1 cellular context compared by ENCODE assay signal in the genomic region with DNA sequence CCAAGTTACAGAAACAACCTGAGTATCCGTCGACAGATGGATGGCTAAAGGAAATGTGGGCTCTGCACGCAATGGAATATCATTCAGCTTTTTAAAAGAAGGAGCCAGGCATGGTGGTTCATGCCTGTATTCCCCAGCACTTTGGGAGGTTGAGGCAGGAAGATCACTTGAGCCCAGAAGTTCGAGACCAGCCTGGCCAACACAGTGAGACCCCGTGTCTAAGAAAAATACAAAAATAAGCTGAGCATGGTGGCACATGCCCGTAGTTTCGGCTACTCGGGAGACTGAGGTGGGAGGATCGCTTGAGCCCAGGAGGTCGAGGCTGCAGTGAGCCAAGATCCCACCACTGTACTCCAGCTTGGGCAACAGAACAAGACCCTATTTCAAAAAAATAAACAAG.
TF ChIP-seq lines count a peak whose summit lies in the region.

No MANE protein-coding gene starts in this region.

TF ChIP-seq in GM23338, 12 proteins besides CTCF, POLR2A, EP300 and RAD21 (continued from another document):
- TF ChIP-seq, protein P1, sequence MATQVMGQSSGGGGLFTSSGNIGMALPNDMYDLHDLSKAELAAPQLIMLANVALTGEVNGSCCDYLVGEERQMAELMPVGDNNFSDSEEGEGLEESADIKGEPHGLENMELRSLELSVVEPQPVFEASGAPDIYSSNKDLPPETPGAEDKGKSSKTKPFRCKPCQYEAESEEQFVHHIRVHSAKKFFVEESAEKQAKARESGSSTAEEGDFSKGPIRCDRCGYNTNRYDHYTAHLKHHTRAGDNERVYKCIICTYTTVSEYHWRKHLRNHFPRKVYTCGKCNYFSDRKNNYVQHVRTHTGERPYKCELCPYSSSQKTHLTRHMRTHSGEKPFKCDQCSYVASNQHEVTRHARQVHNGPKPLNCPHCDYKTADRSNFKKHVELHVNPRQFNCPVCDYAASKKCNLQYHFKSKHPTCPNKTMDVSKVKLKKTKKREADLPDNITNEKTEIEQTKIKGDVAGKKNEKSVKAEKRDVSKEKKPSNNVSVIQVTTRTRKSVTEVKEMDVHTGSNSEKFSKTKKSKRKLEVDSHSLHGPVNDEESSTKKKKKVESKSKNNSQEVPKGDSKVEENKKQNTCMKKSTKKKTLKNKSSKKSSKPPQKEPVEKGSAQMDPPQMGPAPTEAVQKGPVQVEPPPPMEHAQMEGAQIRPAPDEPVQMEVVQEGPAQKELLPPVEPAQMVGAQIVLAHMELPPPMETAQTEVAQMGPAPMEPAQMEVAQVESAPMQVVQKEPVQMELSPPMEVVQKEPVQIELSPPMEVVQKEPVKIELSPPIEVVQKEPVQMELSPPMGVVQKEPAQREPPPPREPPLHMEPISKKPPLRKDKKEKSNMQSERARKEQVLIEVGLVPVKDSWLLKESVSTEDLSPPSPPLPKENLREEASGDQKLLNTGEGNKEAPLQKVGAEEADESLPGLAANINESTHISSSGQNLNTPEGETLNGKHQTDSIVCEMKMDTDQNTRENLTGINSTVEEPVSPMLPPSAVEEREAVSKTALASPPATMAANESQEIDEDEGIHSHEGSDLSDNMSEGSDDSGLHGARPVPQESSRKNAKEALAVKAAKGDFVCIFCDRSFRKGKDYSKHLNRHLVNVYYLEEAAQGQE (IDR thresholded peaks at IDR 0.05; ENCODE audit: unreplicated experiment) = no peak
- TF ChIP-seq CREB1 (CRISPR knock-in tag; IDR thresholded peaks at IDR 0.05; ENCODE audit: low read depth) (no peak), POLR2AphosphoS5 (IDR thresholded peaks at IDR 0.05; ENCODE audit: low read depth) (no peak), EZH2phosphoT487 (IDR thresholded peaks at IDR 0.05; ENCODE audit: unreplicated experiment) (no peak), ZNF114 (CRISPR knock-in tag; IDR thresholded peaks at IDR 0.05) (no peak), NANOG (IDR thresholded peaks at IDR 0.05; ENCODE audit: borderline replicate concordance) (no peak), EZH2 (IDR thresholded peaks at IDR 0.05; ENCODE audit: low read depth, unreplicated experiment) (no peak), STAT1 (IDR thresholded peaks at IDR 0.05; ENCODE audit: unreplicated experiment) (no peak)
- TF ChIP-seq, protein P2, sequence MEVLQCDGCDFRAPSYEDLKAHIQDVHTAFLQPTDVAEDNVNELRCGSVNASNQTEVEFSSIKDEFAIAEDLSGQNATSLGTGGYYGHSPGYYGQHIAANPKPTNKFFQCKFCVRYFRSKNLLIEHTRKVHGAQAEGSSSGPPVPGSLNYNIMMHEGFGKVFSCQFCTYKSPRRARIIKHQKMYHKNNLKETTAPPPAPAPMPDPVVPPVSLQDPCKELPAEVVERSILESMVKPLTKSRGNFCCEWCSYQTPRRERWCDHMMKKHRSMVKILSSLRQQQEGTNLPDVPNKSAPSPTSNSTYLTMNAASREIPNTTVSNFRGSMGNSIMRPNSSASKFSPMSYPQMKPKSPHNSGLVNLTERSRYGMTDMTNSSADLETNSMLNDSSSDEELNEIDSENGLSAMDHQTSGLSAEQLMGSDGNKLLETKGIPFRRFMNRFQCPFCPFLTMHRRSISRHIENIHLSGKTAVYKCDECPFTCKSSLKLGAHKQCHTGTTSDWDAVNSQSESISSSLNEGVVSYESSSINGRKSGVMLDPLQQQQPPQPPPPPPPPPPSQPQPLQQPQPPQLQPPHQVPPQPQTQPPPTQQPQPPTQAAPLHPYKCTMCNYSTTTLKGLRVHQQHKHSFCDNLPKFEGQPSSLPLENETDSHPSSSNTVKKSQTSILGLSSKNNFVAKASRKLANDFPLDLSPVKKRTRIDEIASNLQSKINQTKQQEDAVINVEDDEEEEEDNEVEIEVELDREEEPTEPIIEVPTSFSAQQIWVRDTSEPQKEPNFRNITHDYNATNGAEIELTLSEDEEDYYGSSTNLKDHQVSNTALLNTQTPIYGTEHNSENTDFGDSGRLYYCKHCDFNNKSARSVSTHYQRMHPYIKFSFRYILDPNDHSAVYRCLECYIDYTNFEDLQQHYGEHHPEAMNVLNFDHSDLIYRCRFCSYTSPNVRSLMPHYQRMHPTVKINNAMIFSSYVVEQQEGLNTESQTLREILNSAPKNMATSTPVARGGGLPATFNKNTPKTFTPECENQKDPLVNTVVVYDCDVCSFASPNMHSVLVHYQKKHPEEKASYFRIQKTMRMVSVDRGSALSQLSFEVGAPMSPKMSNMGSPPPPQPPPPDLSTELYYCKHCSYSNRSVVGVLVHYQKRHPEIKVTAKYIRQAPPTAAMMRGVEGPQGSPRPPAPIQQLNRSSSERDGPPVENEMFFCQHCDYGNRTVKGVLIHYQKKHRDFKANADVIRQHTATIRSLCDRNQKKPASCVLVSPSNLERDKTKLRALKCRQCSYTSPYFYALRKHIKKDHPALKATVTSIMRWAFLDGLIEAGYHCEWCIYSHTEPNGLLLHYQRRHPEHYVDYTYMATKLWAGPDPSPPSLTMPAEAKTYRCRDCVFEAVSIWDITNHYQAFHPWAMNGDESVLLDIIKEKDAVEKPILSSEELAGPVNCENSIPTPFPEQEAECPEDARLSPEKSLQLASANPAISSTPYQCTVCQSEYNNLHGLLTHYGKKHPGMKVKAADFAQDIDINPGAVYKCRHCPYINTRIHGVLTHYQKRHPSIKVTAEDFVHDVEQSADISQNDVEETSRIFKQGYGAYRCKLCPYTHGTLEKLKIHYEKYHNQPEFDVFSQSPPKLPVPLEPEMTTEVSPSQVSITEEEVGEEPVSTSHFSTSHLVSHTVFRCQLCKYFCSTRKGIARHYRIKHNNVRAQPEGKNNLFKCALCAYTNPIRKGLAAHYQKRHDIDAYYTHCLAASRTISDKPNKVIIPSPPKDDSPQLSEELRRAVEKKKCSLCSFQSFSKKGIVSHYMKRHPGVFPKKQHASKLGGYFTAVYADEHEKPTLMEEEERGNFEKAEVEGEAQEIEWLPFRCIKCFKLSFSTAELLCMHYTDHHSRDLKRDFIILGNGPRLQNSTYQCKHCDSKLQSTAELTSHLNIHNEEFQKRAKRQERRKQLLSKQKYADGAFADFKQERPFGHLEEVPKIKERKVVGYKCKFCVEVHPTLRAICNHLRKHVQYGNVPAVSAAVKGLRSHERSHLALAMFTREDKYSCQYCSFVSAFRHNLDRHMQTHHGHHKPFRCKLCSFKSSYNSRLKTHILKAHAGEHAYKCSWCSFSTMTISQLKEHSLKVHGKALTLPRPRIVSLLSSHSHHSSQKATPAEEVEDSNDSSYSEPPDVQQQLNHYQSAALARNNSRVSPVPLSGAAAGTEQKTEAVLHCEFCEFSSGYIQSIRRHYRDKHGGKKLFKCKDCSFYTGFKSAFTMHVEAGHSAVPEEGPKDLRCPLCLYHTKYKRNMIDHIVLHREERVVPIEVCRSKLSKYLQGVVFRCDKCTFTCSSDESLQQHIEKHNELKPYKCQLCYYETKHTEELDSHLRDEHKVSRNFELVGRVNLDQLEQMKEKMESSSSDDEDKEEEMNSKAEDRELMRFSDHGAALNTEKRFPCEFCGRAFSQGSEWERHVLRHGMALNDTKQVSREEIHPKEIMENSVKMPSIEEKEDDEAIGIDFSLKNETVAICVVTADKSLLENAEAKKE (CRISPR knock-in tag; IDR thresholded peaks at IDR 0.05) = no peak
- TF ChIP-seq, protein P3, sequence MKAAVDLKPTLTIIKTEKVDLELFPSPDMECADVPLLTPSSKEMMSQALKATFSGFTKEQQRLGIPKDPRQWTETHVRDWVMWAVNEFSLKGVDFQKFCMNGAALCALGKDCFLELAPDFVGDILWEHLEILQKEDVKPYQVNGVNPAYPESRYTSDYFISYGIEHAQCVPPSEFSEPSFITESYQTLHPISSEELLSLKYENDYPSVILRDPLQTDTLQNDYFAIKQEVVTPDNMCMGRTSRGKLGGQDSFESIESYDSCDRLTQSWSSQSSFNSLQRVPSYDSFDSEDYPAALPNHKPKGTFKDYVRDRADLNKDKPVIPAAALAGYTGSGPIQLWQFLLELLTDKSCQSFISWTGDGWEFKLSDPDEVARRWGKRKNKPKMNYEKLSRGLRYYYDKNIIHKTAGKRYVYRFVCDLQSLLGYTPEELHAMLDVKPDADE (IDR thresholded peaks at IDR 0.05) = no peak
